Comparison of ENCODE assay signal across 7 cellular contexts in the genomic region with DNA sequence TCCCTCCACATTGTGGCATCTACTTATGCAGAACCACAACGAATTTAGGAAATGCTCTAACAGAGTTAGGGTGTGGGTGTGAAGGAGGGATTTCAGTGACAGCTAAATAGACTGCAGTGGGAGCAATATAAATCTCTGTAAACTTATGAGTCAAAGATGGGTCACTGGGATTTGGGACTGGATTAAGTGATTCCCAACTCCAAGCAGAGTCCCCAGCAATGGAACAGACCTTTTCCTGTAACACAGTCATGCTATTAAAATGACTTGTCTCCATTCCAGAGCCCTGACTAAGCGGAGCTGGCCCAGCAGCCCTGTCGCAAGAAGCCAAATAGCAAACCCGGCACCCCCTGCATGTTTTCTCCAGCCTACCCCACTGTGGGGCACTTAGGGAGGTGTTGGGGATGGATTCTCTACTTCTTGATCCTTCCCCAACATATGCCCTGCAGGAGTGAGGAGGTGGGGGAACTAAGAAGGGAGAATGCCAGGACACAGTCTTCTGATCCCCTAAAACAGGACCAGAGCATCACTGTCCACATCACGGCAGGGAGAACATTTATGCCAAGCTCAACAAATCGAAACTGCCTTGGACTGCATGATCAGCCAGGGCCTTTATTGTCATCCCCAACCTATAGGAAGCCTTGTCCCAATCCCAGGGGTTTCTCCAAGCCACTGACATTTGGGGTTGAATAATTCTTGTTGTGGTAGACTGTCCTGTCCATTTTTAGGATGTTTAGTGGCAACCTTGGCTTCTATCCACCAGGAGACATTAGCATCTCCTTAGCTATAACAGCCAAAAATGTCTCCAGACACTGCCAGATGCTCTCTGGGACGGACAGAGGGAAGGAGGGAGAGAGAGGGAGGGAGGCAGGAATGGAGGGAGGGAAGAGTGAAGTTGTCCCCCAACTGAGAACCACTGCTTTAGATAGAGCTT. TPM values are rescaled to one million over a fixed set of nuclear protein-coding genes. Genes with fewer than 3 reads are reported as not detected.
DNase-seq lines count a peak whose midpoint lies in the region; ATAC-seq and TF ChIP-seq lines count a peak whose summit lies in the region.

No MANE protein-coding gene starts in this region.

- H3K9me3 Mint-ChIP-seq in endothelial cell (ENCODE audit: unreplicated experiment) = no peaks in the 10 kb centered on the region

- H3K9me3 ChIP-seq in mucosa of descending colon (no peaks in the 10 kb centered on the region), aorta (ENCODE audit: control insufficient read depth, low read length) (no peaks in the 10 kb centered on the region)

- 4% methylated on average over 7 of the region's 7 CpGs for WGBS in aorta, 2 donors

- no peak for TF ChIP-seq CTCF in endothelial cell (IDR thresholded peaks at IDR 0.05; ENCODE audit: unreplicated experiment)
- no peak for TF ChIP-seq CTCF in mucosa of descending colon (IDR thresholded peaks at IDR 0.05)

- H3K4me3 Mint-ChIP-seq in endothelial cell (ENCODE audit: unreplicated experiment) = no peak overlapping the region

- peaks cover 20% of the 10 kb centered on the region for H3K36me3 Mint-ChIP-seq in endothelial cell (ENCODE audit: low read depth, unreplicated experiment)

- no peaks in the 10 kb centered on the region for H3K36me3 ChIP-seq in mucosa of descending colon (ENCODE audit: low read depth)
- H3K36me3 ChIP-seq in aorta (ENCODE audit: control insufficient read depth in 1 of 2, insufficient read depth in 2 of 2, low read length in 1 of 2) = no peaks in the 10 kb centered on the region

- H3K4me1 ChIP-seq in mucosa of descending colon (ENCODE audit: low read depth) = peaks cover 30% of the 10 kb centered on the region
- H3K4me1 ChIP-seq in aorta (ENCODE audit: control insufficient read depth in 1 of 2, insufficient read depth in 2 of 2, low read length in 2 of 2) = peaks cover 8 to 10% of the 10 kb centered on the region in 2 donors

- peaks cover 6% of the 10 kb centered on the region for H3K27me3 Mint-ChIP-seq in endothelial cell (ENCODE audit: unreplicated experiment)

- H3K4me3 ChIP-seq in mucosa of descending colon (no peak overlapping the region), aorta (ENCODE audit: low read length in 2 of 2) (no peak overlapping the region)

- DNase-seq in NCI-H460 (ENCODE audit: extremely low read depth, low read depth) (peak; percentile 9), endothelial cell (ENCODE audit: low spot score) (no peak), mucosa of descending colon (peak in 1 of 3 donors; percentile 25), aorta (peak; percentile 81 to 85)

- no peaks in the 10 kb centered on the region for H3K27me3 ChIP-seq in aorta (ENCODE audit: control insufficient read depth in 1 of 2, insufficient read depth in 2 of 2, low read length in 1 of 2)

- H3K4me1 Mint-ChIP-seq in endothelial cell (ENCODE audit: unreplicated experiment) = peaks cover 95% of the 10 kb centered on the region

- ATAC-seq in mucosa of descending colon (peak; percentile 28), aorta (ENCODE audit: low FRiP score) (peak; percentile 84), GM18858 (IDR thresholded peaks at IDR 0.05; ENCODE audit: unreplicated experiment) (no peak), HG03039 (IDR thresholded peaks at IDR 0.05; ENCODE audit: unreplicated experiment) (no peak), GM19324 (IDR thresholded peaks at IDR 0.05; ENCODE audit: low FRiP score, unreplicated experiment) (no peak)

- peak overlapping the region; percentile 86 for H3K27ac Mint-ChIP-seq in endothelial cell (ENCODE audit: unreplicated experiment)

- intact Hi-C loops in mucosa of descending colon (cut with DNase I, micrococcal nuclease) = loop anchor here in 1 of 2 donors (10.0 kb wide), 1 partner anchor 85 kb away; no protein-coding TSS in a partner anchor
- intact Hi-C loops in aorta (cut with DNase I) = loop anchor here in 1 of 2 donors (5.0 kb wide), 1 partner anchor 48 kb away; no protein-coding TSS in a partner anchor

- peak overlapping the region; percentile 85 to 100 for H3K27ac ChIP-seq in aorta (ENCODE audit: low read depth in 1 of 2, low read length in 2 of 2)

RNA-seq across cellular contexts. Expression of a gene that starts 36.9 kb away (rescaled TPM):
- 1,279 and 1,369 TPM in 2 replicates for total RNA-seq in NCI-H460 (2014; rRNA removed; shearing (Covaris generic))
- 5,019 and 5,398 TPM in 2 replicates for polyA plus RNA-seq in NCI-H460 (2014; cell fraction: nucleus; rRNA removed)
- 1,456 TPM for total RNA-seq in endothelial cell (ENCODE audit: unreplicated experiment)
- 100 to 1,000 TPM; 634 to 807 (median 704) TPM for total RNA-seq in mucosa of descending colon
- total RNA-seq in aorta = 100 to 1,000 TPM; 623 to 776 TPM
- polyA plus RNA-seq in aorta = 1,000 to 10,000 TPM; 2,339 to 4,548 TPM

RNA-seq across cellular contexts. Expression of a gene that starts 37.1 kb away (rescaled TPM):
- 1.0 and 4.1 TPM in 2 replicates for total RNA-seq in NCI-H460 (2014; rRNA removed; shearing (Covaris generic))
- 6.8 and 15.9 TPM in 2 replicates for polyA plus RNA-seq in NCI-H460 (2014; cell fraction: nucleus; rRNA removed)
- total RNA-seq in endothelial cell (ENCODE audit: unreplicated experiment) (11.4 TPM), mucosa of descending colon (10 to 100 TPM in 2 of 3 donors, 1 to 10 TPM in 1; 9.6 to 21.3 (median 15.9) TPM), aorta (10 to 100 TPM in 1 of 2 donors, 1 to 10 TPM in 1; 9.4 to 18.7 TPM)
- 1 to 10 TPM; 3.4 to 8.4 TPM for polyA plus RNA-seq in aorta

Comparison
In these comparisons a context has a peak if more than half of its experiments do, and no peak if none do; other contexts are left out.
1. ATAC-seq: peak in mucosa of descending colon (single experiment) and aorta (single experiment); none in GM18858 (single experiment), HG03039 (single experiment) and GM19324 (single experiment).